ENCODE assay signal across 1 cellular context in the genomic region with DNA sequence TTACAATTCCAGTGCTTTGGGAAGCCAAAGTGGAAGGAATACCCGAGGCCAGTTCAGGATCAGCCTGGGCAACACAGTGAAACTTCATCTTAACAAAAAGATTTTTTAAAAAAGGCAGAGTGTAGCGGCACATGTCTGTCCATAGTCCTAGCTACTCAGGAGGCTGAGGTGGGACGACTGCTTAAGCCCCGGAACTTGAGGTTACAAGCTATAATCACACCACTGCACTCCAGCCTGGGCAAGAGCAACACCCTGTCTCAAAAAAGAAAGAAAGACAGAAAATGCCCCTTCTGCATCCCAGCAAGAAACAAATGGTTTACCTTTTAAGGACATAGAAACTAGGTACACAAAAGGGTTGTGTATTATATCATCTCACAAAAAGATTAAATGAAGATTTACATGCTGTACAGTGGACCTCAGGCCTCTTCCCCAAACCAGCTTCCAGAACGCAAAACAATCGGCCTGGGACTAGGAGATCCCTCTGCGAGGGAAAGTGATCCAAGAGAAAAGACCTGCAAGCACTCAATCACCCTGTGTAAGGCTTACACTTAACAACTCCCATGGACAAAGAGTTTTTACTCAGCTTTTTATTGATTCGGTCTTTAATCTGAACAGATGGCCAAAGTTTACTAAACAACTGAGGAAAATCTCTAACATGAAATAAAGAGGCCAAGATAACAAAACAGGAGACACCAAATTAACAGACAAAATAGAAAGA.
TF ChIP-seq lines count a peak whose summit lies in the region.

No MANE protein-coding gene starts in this region.

TF ChIP-seq in SK-N-SH treated with all-trans-retinoic acid at 6 μM for 48 hours, 23 proteins besides CTCF, POLR2A, EP300 and RAD21:
- no peak for TF ChIP-seq ZC3H10 (CRISPR knock-in tag; IDR thresholded peaks at IDR 0.05)
- no peak for TF ChIP-seq ZNF8 (CRISPR knock-in tag; IDR thresholded peaks at IDR 0.05)
- TF ChIP-seq TSHZ2 (CRISPR knock-in tag; IDR thresholded peaks at IDR 0.05) = no peak
- TF ChIP-seq OSR1 (CRISPR knock-in tag; IDR thresholded peaks at IDR 0.05) = no peak
- TF ChIP-seq ZNF70 (CRISPR knock-in tag; IDR thresholded peaks at IDR 0.05) = no peak
- TF ChIP-seq CSRNP3 (CRISPR knock-in tag; IDR thresholded peaks at IDR 0.05) = no peak
TF ChIP-seq in SK-N-SH treated with all-trans-retinoic acid at 6 μM for 48 hours: peak in this region for 0.
